In the genomic region with DNA sequence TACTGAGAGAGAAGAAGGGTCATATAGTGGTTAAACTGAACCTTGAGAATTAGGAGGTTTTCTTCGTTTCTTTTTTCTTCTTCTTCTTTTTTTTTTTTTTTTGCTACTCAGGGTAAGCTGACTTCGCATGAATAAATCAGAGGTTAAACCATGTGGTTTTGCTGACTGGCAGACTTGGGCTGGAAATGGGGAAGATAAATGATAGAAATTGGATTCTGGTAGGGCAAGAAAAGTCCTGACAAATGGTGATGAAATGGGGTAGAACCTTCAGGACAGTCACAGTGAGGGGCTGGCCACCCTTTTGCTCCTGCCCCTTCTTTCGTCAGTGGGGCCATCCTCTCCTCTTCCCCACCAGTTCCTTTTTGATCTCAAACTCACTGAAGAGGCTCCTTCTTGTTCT, we compare ENCODE assay signal across 12 cellular contexts. TPM values are rescaled to one million over a fixed set of nuclear protein-coding genes. Genes with fewer than 3 reads are reported as not detected.
DNase-seq lines count a peak whose midpoint lies in the region; ATAC-seq, FAIRE-seq and TF ChIP-seq lines count a peak whose summit lies in the region.
"Had no signal": no experiment of that assay in that cellular context is flagged by ENCODE, and none has a peak within 500 bp of the region (broad histone marks: within the 10 kb centered on the region; RNA-seq: fewer than 3 reads in every experiment).

No MANE protein-coding gene starts in this region.

- no peak overlapping the region for H3K27ac Mint-ChIP-seq in neural progenitor cell
- H3K27ac Mint-ChIP-seq: activated CD8-positive, alpha-beta T cell treated with anti-CD3 and anti-CD28 coated beads, Interleukin-2, amount 10 ng/mL, durations not matched to agents 7 days and 5 days had no signal

- TF ChIP-seq POLR2A in K562 (conservative IDR thresholded peaks at IDR 0.05), result no peak

- FAIRE-seq in K562 (lab: Jason Lieb, UNC), result no peak

- H3F3A ChIP-seq in neural progenitor cell (ENCODE audit: low read depth) (peaks cover 17% of the 10 kb centered on the region), PC-3 (ENCODE audit: low read length, unreplicated experiment) (no peaks in the 10 kb centered on the region)

- POLR2A ChIA-PET in K562 (lab: Yijun Ruan, JAX) (no interaction called here), PC-3 (lab: Charles Lee; ENCODE audit: unreplicated experiment) (no interaction called here)

- no peak overlapping the region for H3K4me3 ChIP-seq in K562
- no peak overlapping the region for H3K4me3 ChIP-seq in neural progenitor cell
- H3K4me3 ChIP-seq in PC-3 (ENCODE audit: low read length), result no peak overlapping the region
- H3K4me3 ChIP-seq: colonic mucosa, GM23248 had no signal

- peaks cover 0 to 10% of the 10 kb centered on the region in 2 experiments; a peak in 3 of 5 replicates for H3K4me1 ChIP-seq in K562 (replicated peaks in 1 of 2; ENCODE audit: control insufficient read depth in 2 of 2, insufficient read depth in 2 of 2, low read length in 2 of 2)
- no peaks in the 10 kb centered on the region for H3K4me1 ChIP-seq in neural progenitor cell
- H3K4me1 ChIP-seq in PC-3 (ENCODE audit: insufficient read depth, low read length), result peaks cover 15% of the 10 kb centered on the region
- H3K4me1 ChIP-seq: colonic mucosa had no signal

- peaks cover 21% of the 10 kb centered on the region for H3K9me3 Mint-ChIP-seq in neural progenitor cell

- H3K79me2 ChIP-seq in K562 (ENCODE audit: control insufficient read depth, insufficient read depth, low read length), result no peaks in the 10 kb centered on the region
- H3K79me2 ChIP-seq in neural progenitor cell (ENCODE audit: low read depth), result peaks cover 32% of the 10 kb centered on the region
- H3K79me2 ChIP-seq in PC-3 (ENCODE audit: low read length), result peaks cover 28% of the 10 kb centered on the region

- H3K9me1 ChIP-seq in K562 (ENCODE audit: control insufficient read depth, insufficient read depth, low read length), result no peaks in the 10 kb centered on the region

- 24% methylated on average over 3 of the region's 3 CpGs for WGBS in K562 (ENCODE audit: insufficient coverage, low coverage, missing lambda C conversion rate)

- ATAC-seq in K562 (no peak), HG03442 (IDR thresholded peaks at IDR 0.05; ENCODE audit: unreplicated experiment) (no peak), GM21723 (IDR thresholded peaks at IDR 0.05; ENCODE audit: unreplicated experiment) (no peak), PC-3 (no peak)
- ATAC-seq: activated CD8-positive, alpha-beta T cell treated with anti-CD3 and anti-CD28 coated beads, Interleukin-2, amount 10 ng/mL, durations not matched to agents 7 days and 5 days had no signal

- CTCF ChIA-PET in K562 (lab: Yijun Ruan, JAX; ENCODE audit: low intra/inter-chr PET ratio), result no interaction called here
- CTCF ChIA-PET in PC-3 (lab: Charles Lee), result no interaction called here

- H3K4me1 Mint-ChIP-seq in neural progenitor cell, result peaks cover 10% of the 10 kb centered on the region

- TF ChIP-seq EP300 in K562 (IDR thresholded peaks at IDR 0.05; ENCODE audit: low read length), result no peak

- H3K27ac ChIP-seq in K562 (ENCODE audit: extremely low read depth, low read depth, low read length) (no peak overlapping the region), neural progenitor cell (no peak overlapping the region), PC-3 (ENCODE audit: low read length) (no peak overlapping the region)
- H3K27ac ChIP-seq: GM23248 had no signal

- no peak overlapping the region for H2AFZ ChIP-seq in K562 (ENCODE audit: low read depth, low read length)
- H2AFZ ChIP-seq in neural progenitor cell (replicated peaks), result no peak overlapping the region
- H2AFZ ChIP-seq in PC-3 (ENCODE audit: low read length), result no peak overlapping the region

- BruUV-seq in K562 (replicated peaks; lab: Mats Ljungman, UMichigan) (no TSS peak), PC-3 (replicated peaks; lab: Mats Ljungman, UMichigan) (no TSS peak)

- no peaks in the 10 kb centered on the region for H3K9me2 ChIP-seq in PC-3 (replicated peaks; ENCODE audit: low read length)

- DNase-seq in Caki2 (ENCODE audit: low read depth), result peak; percentile 14
- DNase-seq in MV-4-11 (lab: John Stamatoyannopoulos, UW), result peak; percentile 97
- DNase-seq in K562 (ENCODE audit: extremely low read depth in 1 of 4, low spot score in 3 of 4), result no peak
- no peak for DNase-seq in neural progenitor cell (ENCODE audit: low spot score)
- no peak for DNase-seq in ecto neural progenitor cell (ENCODE audit: low spot score)
- DNase-seq in PC-3, result no peak
- DNase-seq: activated CD8-positive, alpha-beta T cell treated with anti-CD3 and anti-CD28 coated beads, Interleukin-2, amount 10 ng/mL, durations not matched to agents 7 days and 5 days; colonic mucosa; GM23248; NCI-H446 treated with DMSO at 0.1 percent for 48 hours had no signal

- peaks cover 3% of the 10 kb centered on the region for H3K9me3 ChIP-seq in K562 (replicated peaks; ENCODE audit: control insufficient read depth, insufficient read depth, low read depth, low read length)
- peaks cover 10% of the 10 kb centered on the region for H3K9me3 ChIP-seq in neural progenitor cell (ENCODE audit: low read depth)
- H3K9me3 ChIP-seq in PC-3 (ENCODE audit: low read length), result 0 out of 2 replicates have a peak, but pooled peaks cover 5% of the 10 kb centered on the region
- H3K9me3 ChIP-seq: colonic mucosa had no signal

- H3K4me3 Mint-ChIP-seq in neural progenitor cell, result peak overlapping the region; percentile 76

- H3K27me3 Mint-ChIP-seq in neural progenitor cell (ENCODE audit: insufficient read depth, low read depth), result peaks cover 9% of the 10 kb centered on the region

- H4K20me1 ChIP-seq in K562 (replicated peaks; ENCODE audit: control insufficient read depth, insufficient read depth, low read length) (no peaks in the 10 kb centered on the region), neural progenitor cell (ENCODE audit: low read depth) (no peaks in the 10 kb centered on the region), PC-3 (ENCODE audit: low read length) (no peaks in the 10 kb centered on the region)

- no peak for TF ChIP-seq CTCF in K562 (IDR thresholded peaks at IDR 0.05 in 2 of 3, conservative IDR thresholded peaks at IDR 0.05 in 1 of 3; ENCODE audit: insufficient read depth in 2 of 3, low read depth in 1 of 3, low read length in 3 of 3)
- TF ChIP-seq CTCF in neural progenitor cell (IDR thresholded peaks at IDR 0.05), result no peak
- no peak for TF ChIP-seq CTCF in PC-3 (conservative IDR thresholded peaks at IDR 0.05; ENCODE audit: low read depth, low read length)

- intact Hi-C loops in K562 (cut with micrococcal nuclease) (no loop called here), PC-3 (cut with micrococcal nuclease) (loop anchor here (5.0 kb wide), 2 partner anchors 40 to 85 kb away; no protein-coding TSS in a partner anchor)

- in situ Hi-C loops in Caki2 (cut with HindIII; ENCODE audit: low pct_unique_long_range_greater_than_20kb, low sequenced_read_pairs) (no loop called here), K562 (cut with MboI) (no loop called here)

- no peak overlapping the region for H3K9ac ChIP-seq in K562 (ENCODE audit: insufficient read depth in 1 of 2, low read depth in 2 of 2, low read length in 2 of 2)
- no peak overlapping the region for H3K9ac ChIP-seq in neural progenitor cell
- H3K9ac ChIP-seq in PC-3 (ENCODE audit: low read length), result no peak overlapping the region
- H3K9ac ChIP-seq: GM23248 had no signal

- TF ChIP-seq RAD21 in K562 (CRISPR knock-in tag; conservative IDR thresholded peaks at IDR 0.05 in 1 of 2, IDR thresholded peaks at IDR 0.05 in 1 of 2), result no peak

- H3K36me3 Mint-ChIP-seq in neural progenitor cell, result peaks cover 10% of the 10 kb centered on the region

- H3K36me3 ChIP-seq in K562 (ENCODE audit: control insufficient read depth, insufficient read depth, low read length) (no peaks in the 10 kb centered on the region), neural progenitor cell (peaks cover 8% of the 10 kb centered on the region), PC-3 (ENCODE audit: low read depth, low read length) (peaks cover 8% of the 10 kb centered on the region; the same call in 1 of the 2 replicates)
- H3K36me3 ChIP-seq: colonic mucosa had no signal

- H3K4me2 ChIP-seq in K562 (ENCODE audit: insufficient read depth, low read length), result no peak overlapping the region
- no peak overlapping the region for H3K4me2 ChIP-seq in neural progenitor cell
- no peak overlapping the region for H3K4me2 ChIP-seq in PC-3 (ENCODE audit: low read length)

- H3K27me3 ChIP-seq in K562 (ENCODE audit: control insufficient read depth in 2 of 2, insufficient read depth in 2 of 2, low read length in 2 of 2) (no peaks in the 10 kb centered on the region), neural progenitor cell (no peaks in the 10 kb centered on the region), PC-3 (ENCODE audit: low read length) (no peaks in the 10 kb centered on the region)
- H3K27me3 ChIP-seq: colonic mucosa had no signal

TF ChIP-seq in K562, 482 proteins besides CTCF, POLR2A, EP300 and RAD21:
- TF ChIP-seq C11orf30 (IDR thresholded peaks at IDR 0.05; ENCODE audit: low read depth) (peak; percentile 38; the same call in 1 of the 2 replicates), ZNF12 (CRISPR knock-in tag; IDR thresholded peaks at IDR 0.05) (no peak)

RNA-seq across cellular contexts. Expression of a gene that starts 1.6 kb away (rescaled TPM):
- 12.0 and 22.1 TPM in 2 replicates for total RNA-seq in Caki2 (2014; rRNA removed; shearing (Covaris generic); ENCODE audit: low replicate concordance)
- 1.2 and 3.2 TPM in 2 replicates for total RNA-seq in K562 (2011; cell fraction: chromatin; rRNA removed; ENCODE audit: low replicate concordance)
- 0.79 and 1.0 TPM in 2 replicates for total RNA-seq in K562 (2011; cell fraction: nucleolus; rRNA removed)
- 1.4 and 2.7 TPM in 2 replicates for total RNA-seq in K562 (2011; cell fraction: nucleoplasm; rRNA removed)
- 2.3 TPM in 2 replicates for total RNA-seq in K562 (2014; rRNA removed)
- 4.4 and 4.8 TPM in 2 replicates for total RNA-seq in K562 (2014; rRNA removed; fragmentation: Illumina TruSeq; extraction: Trizol)
- total RNA-seq in K562 (2015; rRNA removed; fragmentation: Illumina TruSeq; extraction: Trizol), result 4.9 and 5.0 TPM in 2 replicates
- 2.9 and 4.3 TPM in 2 replicates for total RNA-seq in K562 (2021)
- polyA plus RNA-seq in K562 (2011; rRNA removed), result 1.8 and 2.4 TPM in 2 replicates
- polyA plus RNA-seq in K562 (2011; cell fraction: cytosol; rRNA removed), result 1.0 and 1.8 TPM in 2 replicates
- 0.73 and 0.78 TPM in 2 replicates for polyA plus RNA-seq in K562 (2011; cell fraction: nucleus; rRNA removed)
- 4.6 and 5.5 TPM in 2 replicates for polyA plus RNA-seq in K562 (2012)
- 4.1 and 4.3 TPM in 2 replicates for polyA plus RNA-seq in K562 (2014; fragmentation: Illumina TruSeq; extraction: Trizol)
- polyA plus RNA-seq in K562 (2014; fragmentation: Nextera tagmentation; extraction: Ambion mirVana), result 1 to 10 TPM; 1.7 to 1.9 TPM
- 2.9 and 3.9 TPM in 2 replicates for polyA plus RNA-seq in K562 (2014; rRNA removed)
- 2.9 and 3.5 TPM in 2 replicates for polyA minus RNA-seq in K562 (2011; rRNA and poly(A)+ RNA removed)
- polyA minus RNA-seq in K562 (2011; cell fraction: cytosol; rRNA and poly(A)+ RNA removed), result 1.6 and 2.3 TPM in 2 replicates
- 0.54 and 1.8 TPM in 2 replicates for polyA minus RNA-seq in K562 (2011; cell fraction: nucleus; rRNA and poly(A)+ RNA removed)
- 18.3 and 25.5 TPM in 2 replicates for total RNA-seq in neural progenitor cell (ENCODE audit: low replicate concordance)
- total RNA-seq in PC-3 (2014; rRNA removed), result 8.6 and 8.8 TPM in 2 replicates

Comparison
In these comparisons a context has a peak if more than half of its experiments do, and no peak if none do; other contexts are left out.
1. DNase-seq: peak in Caki2 (single experiment) and MV-4-11 (single experiment); none in K562 (0 of 4), neural progenitor cell (single experiment), ecto neural progenitor cell (single experiment) and PC-3 (single experiment).